18 cellular contexts compared by ENCODE assay signal in the genomic region with DNA sequence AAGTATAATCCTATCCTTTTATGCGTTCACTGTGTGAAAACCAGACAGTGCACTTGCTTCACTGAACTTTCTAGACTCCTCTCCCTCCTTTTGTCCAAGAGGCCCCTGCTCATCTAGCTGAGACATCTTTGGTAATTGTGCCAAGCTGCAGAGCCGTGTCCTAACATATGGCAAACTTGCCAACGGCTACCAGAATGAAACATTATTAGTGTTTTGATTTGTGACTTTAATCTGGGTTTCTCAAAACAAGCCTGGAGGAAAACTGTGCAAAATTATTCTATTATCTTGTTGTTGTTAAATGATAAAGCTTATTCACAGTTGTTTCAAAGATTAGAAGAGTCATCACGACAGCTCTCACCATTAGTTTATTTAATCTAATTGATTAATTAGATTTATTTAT.
"Had no signal": no experiment of that assay in that cellular context is flagged by ENCODE, and none has a peak within 500 bp of the region (broad histone marks: within the 10 kb centered on the region; RNA-seq: fewer than 3 reads in every experiment).

No MANE protein-coding gene starts in this region.

- H3K4me3 Mint-ChIP-seq: activated naive CD8-positive, alpha-beta T cell; activated T-cell treated with anti-CD3 and anti-CD28 coated beads, Interleukin-2, amount 50 U/mL, for 24 hours; activated T-helper 17 cell treated with anti-CD3 and anti-CD28 coated beads, Interleukin-2, amount 50 U/mL, for 72 hours; natural killer cell treated with Interleukin-12 subunit alpha and Interleukin-12 subunit beta and Interleukin-15 and Interleukin-18, amount 100 ng/mL, for 72 hours had no signal

- H3K9ac ChIP-seq: parathyroid adenoma had no signal

- H3K79me2 ChIP-seq: parathyroid adenoma had no signal

- H3K9me3 ChIP-seq: left ventricle myocardium inferior, tibial artery had no signal

- H3K9me3 Mint-ChIP-seq: activated T-cell treated with anti-CD3 and anti-CD28 coated beads, Interleukin-2, amount 50 U/mL, for 24 hours; activated T-helper 17 cell treated with anti-CD3 and anti-CD28 coated beads, Interleukin-2, amount 50 U/mL, for 72 hours had no signal

- H3K4me3 ChIP-seq: cardiac muscle cell, left ventricle myocardium inferior, tibial artery had no signal

- H3K4me1 Mint-ChIP-seq: activated T-helper 17 cell treated with anti-CD3 and anti-CD28 coated beads, Interleukin-2, amount 50 U/mL, for 72 hours had no signal

- H3K27ac ChIP-seq: cardiac muscle cell, foreskin keratinocyte, left ventricle myocardium inferior, parathyroid adenoma, tibial artery had no signal

- H3K27me3 ChIP-seq: cardiac muscle cell, foreskin keratinocyte, tibial artery had no signal

- H3K36me3 Mint-ChIP-seq: activated naive CD8-positive, alpha-beta T cell; natural killer cell treated with Interleukin-12 subunit alpha and Interleukin-12 subunit beta and Interleukin-15 and Interleukin-18, amount 100 ng/mL, for 72 hours had no signal

- H3K27ac Mint-ChIP-seq: activated naive CD8-positive, alpha-beta T cell; activated T-cell treated with anti-CD3 and anti-CD28 coated beads, Interleukin-2, amount 50 U/mL, for 24 hours; activated T-helper 17 cell treated with anti-CD3 and anti-CD28 coated beads, Interleukin-2, amount 50 U/mL, for 72 hours; natural killer cell treated with Interleukin-12 subunit alpha and Interleukin-12 subunit beta and Interleukin-15 and Interleukin-18, amount 100 ng/mL, for 72 hours had no signal

- H2AFZ ChIP-seq: parathyroid adenoma had no signal

- H3K4me1 ChIP-seq: foreskin keratinocyte, left ventricle myocardium inferior, parathyroid adenoma, tibial artery had no signal

- DNase-seq: activated T-cell treated with anti-CD3 and anti-CD28 coated beads, Interleukin-2, amount 50 U/mL, for 24 hours; effector CD4-positive, alpha-beta T cell; erythroblast; hippocampal formation; kidney glomerular epithelial cell; left ventricle myocardium inferior; midbrain; right cardiac atrium; stimulated activated CD4-positive, alpha-beta T cell treated with anti-CD3 and anti-CD28 coated beads, Interleukin-4, amount 100 ng/mL, for 24 hours; stimulated activated naive CD8-positive, alpha-beta T cell treated with anti-CD3 and anti-CD28 coated beads, Interleukin-15, Interleukin-2, amounts not matched to agents 100 U/mL and 50 U/mL, for 24 hours; T-helper 1 cell; tibial artery had no signal

- H3K27me3 Mint-ChIP-seq: activated T-cell treated with anti-CD3 and anti-CD28 coated beads, Interleukin-2, amount 50 U/mL, for 24 hours had no signal

- ATAC-seq: activated T-helper 17 cell treated with anti-CD3 and anti-CD28 coated beads, Interleukin-2, amount 50 U/mL, for 72 hours; foreskin keratinocyte; natural killer cell treated with Interleukin-12 subunit alpha and Interleukin-12 subunit beta and Interleukin-15 and Interleukin-18, amount 100 ng/mL, for 72 hours; right cardiac atrium; stimulated activated naive CD8-positive, alpha-beta T cell treated with anti-CD3 and anti-CD28 coated beads, Interleukin-15, Interleukin-2, amounts not matched to agents 100 U/mL and 50 U/mL, for 24 hours had no signal
